ENCODE assay signal across 18 cellular contexts in genomic region chr12:105451211-105451610, GRCh38.
A peak's percentile ranks its signal among the peaks of the same experiment; 100 is the strongest.
DNase-seq lines count a peak whose midpoint lies in the region; ATAC-seq and TF ChIP-seq lines count a peak whose summit lies in the region.
"Had no signal": no experiment of that assay in that cellular context is flagged by ENCODE, and none has a peak within 500 bp of the region (broad histone marks: within the 10 kb centered on the region; RNA-seq: fewer than 3 reads in every experiment).

No MANE protein-coding gene starts in this region.

- H3K4me1 Mint-ChIP-seq in HFFc6 (ENCODE audit: low read depth): peaks cover 45% of the 10 kb centered on the region

- no peak overlapping the region for H4K91ac ChIP-seq in mesenchymal stem cell (ENCODE audit: low read length)

- POLR2A ChIA-PET in AG04449 (lab: Yijun Ruan, JAX): interaction anchor here (1.0 kb wide), 1 partner anchor 10 kb away, joined by 3 read pairs; no protein-coding TSS in a partner anchor

- no peak overlapping the region for H3K4me2 ChIP-seq in mesenchymal stem cell (ENCODE audit: low read length, poor library complexity, severe bottlenecking)

- DNase-seq in AG04449 (ENCODE audit: low read depth, low spot score) (peak; percentile 54), HFFc6 (peak; percentile 85), astrocyte of the spinal cord (ENCODE audit: low read depth, low spot score) (peak; percentile 75), mesenchymal stem cell (peak; percentile 44), NAMALWA (ENCODE audit: low spot score) (no peak), NCI-H2029 treated with DMSO at 0.1 percent for 48 hours (lab: John Stamatoyannopoulos, UW) (no peak)
- no peak for DNase-seq in activated T-cell treated with anti-CD3 and anti-CD28 coated beads, Interleukin-2, amount 50 U/mL, for 1 hour
- DNase-seq: activated T-cell treated with anti-CD3 and anti-CD28 coated beads, Interleukin-2, amount 50 U/mL, for 4 hours; GF-D8; NCI-H1092 treated with DMSO at 0.1 percent for 48 hours; NCI-H2227 treated with DMSO at 0.1 percent for 48 hours; NK-92 treated with Interleukin-12 subunit alpha and Interleukin-12 subunit beta, amount 100 ng/mL, for 24 hours; nucleus accumbens; Right ventricle myocardium superior; thyroid gland had no signal

- H3K27me3 ChIP-seq in mesenchymal stem cell (ENCODE audit: control insufficient read depth in 1 of 2, insufficient read depth in 1 of 2, low read length in 2 of 2): peaks cover 0 to 21% of the 10 kb centered on the region in 2 experiments
- H3K27me3 ChIP-seq: thyroid gland had no signal

- H3K4ac ChIP-seq in mesenchymal stem cell (ENCODE audit: low read depth in 1 of 2, low read length in 2 of 2): no peak overlapping the region

- no peak overlapping the region for H3K23ac ChIP-seq in mesenchymal stem cell (ENCODE audit: low read length in 2 of 2)

- no peaks in the 10 kb centered on the region for H3K79me1 ChIP-seq in mesenchymal stem cell (replicated peaks; ENCODE audit: low read length, poor library complexity, severe bottlenecking)

- WGBS in mesenchymal stem cell: 51% methylated on average over 3 of the region's 3 CpGs

- no peak overlapping the region for H2BK15ac ChIP-seq in mesenchymal stem cell (ENCODE audit: low read depth, poor library complexity, severe bottlenecking)

- peak overlapping the region; percentile 54 for H3K4me3 Mint-ChIP-seq in HFFc6
- H3K4me3 Mint-ChIP-seq: activated T-cell treated with anti-CD3 and anti-CD28 coated beads, Interleukin-2, amount 50 U/mL, for 4 hours had no signal

- ATAC-seq in GM21447 (IDR thresholded peaks at IDR 0.05; ENCODE audit: unreplicated experiment): no peak
- ATAC-seq: activated naive CD4-positive, alpha-beta T cell treated with anti-CD3 and anti-CD28 coated beads, Interleukin-2, amount 50 U/mL, for 72 hours; activated T-cell treated with anti-CD3 and anti-CD28 coated beads, Interleukin-2, amount 50 U/mL, for 4 hours had no signal

- no peaks in the 10 kb centered on the region for H3K36me3 ChIP-seq in mesenchymal stem cell (ENCODE audit: control insufficient read depth in 1 of 2, insufficient read depth in 2 of 2, low read depth in 1 of 2, low read length in 2 of 2)
- H3K36me3 ChIP-seq: HAP-1, thyroid gland had no signal

- peaks cover 2% of the 10 kb centered on the region for H3K4me1 ChIP-seq in mesenchymal stem cell (ENCODE audit: control insufficient read depth, insufficient read depth, low read depth, low read length)
- H3K4me1 ChIP-seq: thyroid gland had no signal

- H2BK120ac ChIP-seq in mesenchymal stem cell (ENCODE audit: low read depth, low read length): no peak overlapping the region

- H3K18ac ChIP-seq in mesenchymal stem cell (ENCODE audit: low read depth in 1 of 2, low read length in 2 of 2): no peak overlapping the region

- H3K9me3 Mint-ChIP-seq in HFFc6: no peaks in the 10 kb centered on the region
- H3K9me3 Mint-ChIP-seq: activated naive CD4-positive, alpha-beta T cell treated with anti-CD3 and anti-CD28 coated beads, Interleukin-2, amount 50 U/mL, for 72 hours; activated T-cell treated with anti-CD3 and anti-CD28 coated beads, Interleukin-2, amount 50 U/mL, for 4 hours had no signal

- no peak overlapping the region for H3K14ac ChIP-seq in mesenchymal stem cell (ENCODE audit: low read length in 2 of 2)

- H3K36me3 Mint-ChIP-seq in HFFc6 (ENCODE audit: low read depth): peaks cover 15% of the 10 kb centered on the region
- H3K36me3 Mint-ChIP-seq: activated naive CD4-positive, alpha-beta T cell treated with anti-CD3 and anti-CD28 coated beads, Interleukin-2, amount 50 U/mL, for 72 hours had no signal

- H3K27ac Mint-ChIP-seq in HFFc6: peak overlapping the region; percentile 75
- H3K27ac Mint-ChIP-seq: activated naive CD4-positive, alpha-beta T cell treated with anti-CD3 and anti-CD28 coated beads, Interleukin-2, amount 50 U/mL, for 72 hours had no signal

- H2AFZ ChIP-seq in mesenchymal stem cell (ENCODE audit: low read depth, low read length): no peak overlapping the region

- CTCF ChIA-PET in AG04449 (lab: Yijun Ruan, JAX): interaction anchor here (1.1 kb wide), 1 partner anchor 19 kb away, joined by 3 read pairs; no protein-coding TSS in a partner anchor

- no peak overlapping the region for H2BK12ac ChIP-seq in mesenchymal stem cell (ENCODE audit: low read length in 2 of 2)

- TF ChIP-seq CTCF in AG04449 (IDR thresholded peaks at IDR 0.05; ENCODE audit: insufficient read depth, low read length, missing control alignments) (no peak), HFFc6 (IDR thresholded peaks at IDR 0.05) (no peak), astrocyte of the spinal cord (IDR thresholded peaks at IDR 0.05; ENCODE audit: low read depth, low read length) (no peak)

- H3K4me3 ChIP-seq in AG04449 (ENCODE audit: low read depth, low read length): no peak overlapping the region
- H3K4me3 ChIP-seq in astrocyte of the spinal cord (ENCODE audit: low read depth, low read length): no peak overlapping the region
- peak overlapping the region in 1 of 2 experiments; percentile 23 for H3K4me3 ChIP-seq in mesenchymal stem cell (ENCODE audit: insufficient read depth in 1 of 2, low read depth in 1 of 2, low read length in 2 of 2)
- H3K4me3 ChIP-seq: HAP-1, thyroid gland had no signal

- H2AK5ac ChIP-seq in mesenchymal stem cell (ENCODE audit: low read length, severe bottlenecking): no peak overlapping the region

- no peaks in the 10 kb centered on the region; the same call in 1 of the 2 replicates for H3K27me3 Mint-ChIP-seq in HFFc6 (ENCODE audit: insufficient read depth)

- H3K27ac ChIP-seq in mesenchymal stem cell (ENCODE audit: low read length, poor library complexity, severe bottlenecking): peak overlapping the region; percentile 15
- H3K27ac ChIP-seq: thyroid gland had no signal

- in situ Hi-C loops in astrocyte of the spinal cord (cut with HindIII; ENCODE audit: low sequenced_read_pairs): no loop called here

- no peak overlapping the region for H4K8ac ChIP-seq in mesenchymal stem cell (ENCODE audit: low read length)

- no peak overlapping the region for H2BK5ac ChIP-seq in mesenchymal stem cell (ENCODE audit: low read depth, low read length, poor library complexity, severe bottlenecking)

- H3K9ac ChIP-seq in mesenchymal stem cell (ENCODE audit: low read length): no peak overlapping the region

- no peaks in the 10 kb centered on the region for H3K9me3 ChIP-seq in mesenchymal stem cell (ENCODE audit: control insufficient read depth, low read length)
- H3K9me3 ChIP-seq: HAP-1, thyroid gland had no signal

Comparison
In these comparisons a context has a peak if more than half of its experiments do, and no peak if none do; other contexts are left out.
1. DNase-seq: peak in AG04449 (single experiment), HFFc6 (single experiment), astrocyte of the spinal cord (single experiment) and mesenchymal stem cell (single experiment); none in NAMALWA (single experiment), activated T-cell treated with anti-CD3 and anti-CD28 coated beads, Interleukin-2, amount 50 U/mL, for 1 hour (single experiment) and NCI-H2029 treated with DMSO at 0.1 percent for 48 hours (single experiment).